29 cellular contexts compared by ENCODE assay signal in the genomic region with DNA sequence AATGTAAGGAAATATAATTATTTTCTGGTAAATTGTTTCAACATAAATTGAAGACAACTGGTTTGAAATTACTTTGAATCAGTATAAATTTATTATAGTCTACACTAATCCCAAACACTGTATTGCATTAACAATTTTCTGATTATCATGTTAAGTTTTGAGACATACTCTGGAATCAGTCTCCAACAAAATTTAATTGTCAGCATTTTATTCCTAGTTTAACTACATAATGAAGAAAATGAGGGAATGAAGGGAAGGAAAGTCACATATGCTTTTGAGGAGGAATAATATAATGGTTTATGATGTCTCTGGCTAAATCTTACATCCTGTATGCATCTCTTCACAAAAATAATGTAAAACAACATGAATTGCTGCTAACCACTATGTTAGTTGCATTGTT. TPM values are rescaled to one million over a fixed set of nuclear protein-coding genes. Genes with fewer than 3 reads are reported as not detected.
DNase-seq lines count a peak whose midpoint lies in the region; ATAC-seq, FAIRE-seq and TF ChIP-seq lines count a peak whose summit lies in the region.
"Had no signal": no experiment of that assay in that cellular context is flagged by ENCODE, and none has a peak within 500 bp of the region (broad histone marks: within the 10 kb centered on the region; RNA-seq: fewer than 3 reads in every experiment).

No MANE protein-coding gene starts in this region.

- H3K79me2 ChIP-seq in HepG2 (ENCODE audit: insufficient read depth, low read length) = no peaks in the 10 kb centered on the region
- no peaks in the 10 kb centered on the region for H3K79me2 ChIP-seq in K562 (ENCODE audit: control insufficient read depth, insufficient read depth, low read length)

- H3K27ac ChIP-seq in HepG2 (ENCODE audit: extremely low read length, insufficient read depth, low read length) (no peak overlapping the region), right lobe of liver (no peak overlapping the region), K562 (ENCODE audit: extremely low read depth, low read depth, low read length) (no peak overlapping the region)
- H3K27ac ChIP-seq: 22Rv1, BLaER1 had no signal

- H3K4me1 ChIP-seq in HepG2 (ENCODE audit: insufficient read depth, low read length) (no peaks in the 10 kb centered on the region), right lobe of liver (peaks cover 0 to 4% (median 0%) of the 10 kb centered on the region in 4 donors), K562 (replicated peaks in 1 of 2; ENCODE audit: control insufficient read depth in 2 of 2, insufficient read depth in 2 of 2, low read length in 2 of 2) (peaks cover 0 to 4% of the 10 kb centered on the region in 2 experiments; a peak in 1 of 5 replicates)
- H3K4me1 ChIP-seq: BE2C, BLaER1 had no signal

- FAIRE-seq in HepG2 (lab: Jason Lieb, UNC) = no peak
- no peak for FAIRE-seq in K562 (lab: Jason Lieb, UNC)
- FAIRE-seq: GM12878, GM12892, GM18507 had no signal

- TF ChIP-seq EP300 in HepG2 (IDR thresholded peaks at IDR 0.05; ENCODE audit: low read depth in 2 of 2, low read length in 2 of 2) (no peak), HepG2 (CRISPR knock-in tag; IDR thresholded peaks at IDR 0.05; ENCODE audit: borderline replicate concordance) (no peak), K562 (IDR thresholded peaks at IDR 0.05; ENCODE audit: low read length) (no peak)

- TF ChIP-seq RAD21 in HepG2 (CRISPR knock-in tag; IDR thresholded peaks at IDR 0.05) = no peak
- no peak for TF ChIP-seq RAD21 in K562 (CRISPR knock-in tag; conservative IDR thresholded peaks at IDR 0.05 in 1 of 2, IDR thresholded peaks at IDR 0.05 in 1 of 2)

- H3K9me1 ChIP-seq in K562 (ENCODE audit: control insufficient read depth, insufficient read depth, low read length) = no peaks in the 10 kb centered on the region

- TF ChIP-seq POLR2A in HepG2 (IDR thresholded peaks at IDR 0.05; ENCODE audit: insufficient read depth in 1 of 2, low read depth in 2 of 2, low read length in 2 of 2) = no peak
- no peak for TF ChIP-seq POLR2A in right lobe of liver (IDR thresholded peaks at IDR 0.05)
- TF ChIP-seq POLR2A in K562 (conservative IDR thresholded peaks at IDR 0.05) = no peak

- ATAC-seq in HepG2 (no peak), right lobe of liver (no peak), K562 (no peak)
- ATAC-seq: GM12878 had no signal

- BruUV-seq in HepG2 (replicated peaks; lab: Mats Ljungman, UMichigan) (no TSS peak), K562 (replicated peaks; lab: Mats Ljungman, UMichigan) (no TSS peak)

- intact Hi-C loops in HepG2 (cut with micrococcal nuclease; ENCODE audit: unreplicated experiment) = no loop called here
- intact Hi-C loops in right lobe of liver (cut with DNase I) = no loop called here
- intact Hi-C loops in K562 (cut with micrococcal nuclease) = no loop called here

- H3K4me2 ChIP-seq in HepG2 (ENCODE audit: low read depth, low read length) = no peak overlapping the region
- H3K4me2 ChIP-seq in K562 (ENCODE audit: insufficient read depth, low read length) = no peak overlapping the region
- H3K4me2 ChIP-seq: BLaER1 had no signal

- no peaks in the 10 kb centered on the region for H3K9me3 ChIP-seq in HepG2 (ENCODE audit: low read length)
- H3K9me3 ChIP-seq in right lobe of liver = no peaks in the 10 kb centered on the region
- H3K9me3 ChIP-seq in K562 (replicated peaks; ENCODE audit: control insufficient read depth, insufficient read depth, low read depth, low read length) = no peaks in the 10 kb centered on the region
- H3K9me3 ChIP-seq: BE2C, BLaER1 had no signal

- TF ChIP-seq CTCF in HepG2 (CRISPR knock-in tag; IDR thresholded peaks at IDR 0.05) (no peak), right lobe of liver (IDR thresholded peaks at IDR 0.05) (no peak), K562 (IDR thresholded peaks at IDR 0.05 in 2 of 3, conservative IDR thresholded peaks at IDR 0.05 in 1 of 3; ENCODE audit: insufficient read depth in 2 of 3, low read depth in 1 of 3, low read length in 3 of 3) (no peak)

- no peak overlapping the region for H3K4me3 ChIP-seq in HepG2 (replicated peaks in 1 of 3; ENCODE audit: insufficient read depth in 1 of 3, low read depth in 2 of 3, low read length in 3 of 3)
- no peak overlapping the region for H3K4me3 ChIP-seq in right lobe of liver
- no peak overlapping the region for H3K4me3 ChIP-seq in K562
- H3K4me3 ChIP-seq: BLaER1, GM12878 had no signal

- H4K20me1 ChIP-seq in HepG2 (ENCODE audit: insufficient read depth, low read length) = no peaks in the 10 kb centered on the region
- H4K20me1 ChIP-seq in K562 (replicated peaks; ENCODE audit: control insufficient read depth, insufficient read depth, low read length) = no peaks in the 10 kb centered on the region
- H4K20me1 ChIP-seq: BLaER1 had no signal

- DNase-seq in HepG2 (ENCODE audit: low spot score) = no peak
- no peak for DNase-seq in right lobe of liver
- DNase-seq in K562 (ENCODE audit: extremely low read depth in 1 of 4, low spot score in 3 of 4) = no peak
- no peak for DNase-seq in NCI-H1694 (lab: John Stamatoyannopoulos, UW)
- DNase-seq: ACHN; BE2C; C1 segment of cervical spinal cord; CD4-positive, alpha-beta memory T cell; CD4-positive, CD25-positive, alpha-beta regulatory T cell; CD8-positive, alpha-beta memory T cell; COR-L47; DMS 273 treated with DMSO at 0.1 percent for 48 hours; DMS153; DMS53; DMS79; DND-41; EL; GDM1 had no signal

- peaks cover 0 to 4% of the 10 kb centered on the region in 2 experiments; a peak in 2 of 5 replicates for H3K27me3 ChIP-seq in HepG2 (ENCODE audit: control insufficient read depth in 1 of 2, insufficient read depth in 2 of 2, low read length in 2 of 2)
- peaks cover 0 to 6% of the 10 kb centered on the region in 2 donors for H3K27me3 ChIP-seq in right lobe of liver
- no peaks in the 10 kb centered on the region for H3K27me3 ChIP-seq in K562 (ENCODE audit: control insufficient read depth in 2 of 2, insufficient read depth in 2 of 2, low read length in 2 of 2)
- H3K27me3 ChIP-seq: BE2C, BLaER1 had no signal

- CTCF ChIA-PET in HepG2 (lab: Yijun Ruan, JAX; ENCODE audit: low intra/inter-chr PET ratio, low total read pairs) (no interaction called here), K562 (lab: Yijun Ruan, JAX; ENCODE audit: low intra/inter-chr PET ratio) (no interaction called here)

- POLR2A ChIA-PET in HepG2 (lab: Yijun Ruan, JAX) (no interaction called here), K562 (lab: Yijun Ruan, JAX) (no interaction called here)

- in situ Hi-C loops in HepG2 (cut with HindIII; ENCODE audit: extremely low pct_ligation_motif_present, low pct_unique_long_range_greater_than_20kb) = no loop called here
- in situ Hi-C loops in K562 (cut with MboI) = no loop called here

- no peaks in the 10 kb centered on the region for H3K36me3 ChIP-seq in HepG2 (replicated peaks in 1 of 2; ENCODE audit: control insufficient read depth in 1 of 2, insufficient read depth in 2 of 2, low read length in 2 of 2)
- no peaks in the 10 kb centered on the region for H3K36me3 ChIP-seq in right lobe of liver
- H3K36me3 ChIP-seq in K562 (ENCODE audit: control insufficient read depth, insufficient read depth, low read length) = no peaks in the 10 kb centered on the region
- H3K36me3 ChIP-seq: BE2C, BLaER1 had no signal

- H3K9ac ChIP-seq in HepG2 (ENCODE audit: insufficient read depth, low read depth, low read length) = no peak overlapping the region
- H3K9ac ChIP-seq in K562 (ENCODE audit: insufficient read depth in 1 of 2, low read depth in 2 of 2, low read length in 2 of 2) = no peak overlapping the region
- H3K9ac ChIP-seq: BLaER1 had no signal

- no peak overlapping the region for H2AFZ ChIP-seq in HepG2 (ENCODE audit: low read length)
- no peak overlapping the region for H2AFZ ChIP-seq in K562 (ENCODE audit: low read depth, low read length)

RNA-seq across cellular contexts. Expression of a gene that starts 14.2 kb away (rescaled TPM):
- not detected in 2 replicates for total RNA-seq in HepG2 (2016; rRNA removed; fragmentation: Illumina TruSeq; extraction: Trizol)
- not detected in 2 replicates for total RNA-seq in HepG2 (2016; cell fraction: cytosol; rRNA removed; fragmentation: Illumina TruSeq; extraction: Trizol; ENCODE audit: low read depth)
- not detected in 2 replicates for total RNA-seq in HepG2 (2016; cell fraction: insoluble cytoplasmic fraction; rRNA removed; fragmentation: Illumina TruSeq; extraction: Trizol)
- not detected in 2 replicates for total RNA-seq in HepG2 (2016; cell fraction: membrane; rRNA removed; fragmentation: Illumina TruSeq; extraction: Trizol)
- total RNA-seq in HepG2 (2016; cell fraction: nucleus; rRNA removed; fragmentation: Illumina TruSeq; extraction: Trizol) = not detected in 2 replicates
- not detected in 2 replicates for polyA plus RNA-seq in HepG2 (2011; rRNA removed)
- not detected in 2 replicates for polyA plus RNA-seq in HepG2 (2011; cell fraction: cytosol; rRNA removed)
- polyA plus RNA-seq in HepG2 (2011; cell fraction: nucleus; rRNA removed) = not detected in 2 replicates
- polyA plus RNA-seq in HepG2 (2012) = not detected in 2 replicates
- not detected in 2 replicates for polyA plus RNA-seq in HepG2 (2016; cell fraction: cytosol; fragmentation: Illumina TruSeq; extraction: Trizol; ENCODE audit: low read depth)
- not detected in 2 replicates for polyA plus RNA-seq in HepG2 (2016; cell fraction: insoluble cytoplasmic fraction; fragmentation: Illumina TruSeq; extraction: Trizol; ENCODE audit: low read depth)
- polyA plus RNA-seq in HepG2 (2016; cell fraction: membrane; fragmentation: Illumina TruSeq; extraction: Trizol; ENCODE audit: low read depth) = not detected in 2 replicates
- polyA plus RNA-seq in HepG2 (2016; cell fraction: nucleus; fragmentation: Illumina TruSeq; extraction: Trizol; ENCODE audit: insufficient read depth, low read depth) = not detected in 2 replicates
- polyA minus RNA-seq in HepG2 (2011; rRNA and poly(A)+ RNA removed; ENCODE audit: low replicate concordance) = not detected in 2 replicates
- not detected in 2 replicates for polyA minus RNA-seq in HepG2 (2011; cell fraction: cytosol; rRNA and poly(A)+ RNA removed)
- not detected in 2 replicates for polyA minus RNA-seq in HepG2 (2011; cell fraction: nucleus; rRNA and poly(A)+ RNA removed)
- total RNA-seq in right lobe of liver = not detected
- not detected in 2 replicates for total RNA-seq in K562 (2011; cell fraction: chromatin; rRNA removed; ENCODE audit: low replicate concordance)
- total RNA-seq in K562 (2011; cell fraction: nucleolus; rRNA removed) = not detected in 2 replicates
- not detected in 2 replicates for total RNA-seq in K562 (2011; cell fraction: nucleoplasm; rRNA removed)
- total RNA-seq in K562 (2014; rRNA removed) = not detected in 2 replicates
- total RNA-seq in K562 (2014; rRNA removed; fragmentation: Illumina TruSeq; extraction: Trizol) = not detected in 2 replicates
- not detected in 2 replicates for total RNA-seq in K562 (2015; rRNA removed; fragmentation: Illumina TruSeq; extraction: Trizol)
- not detected in 2 replicates for total RNA-seq in K562 (2021)
- polyA plus RNA-seq in K562 (2011; rRNA removed) = not detected in 2 replicates
- polyA plus RNA-seq in K562 (2011; cell fraction: cytosol; rRNA removed) = not detected in 2 replicates
- polyA plus RNA-seq in K562 (2011; cell fraction: nucleus; rRNA removed) = not detected in 2 replicates
- not detected in 2 replicates for polyA plus RNA-seq in K562 (2012)
- not detected in 2 replicates for polyA plus RNA-seq in K562 (2014; fragmentation: Illumina TruSeq; extraction: Trizol)
- not detected for polyA plus RNA-seq in K562 (2014; fragmentation: Nextera tagmentation; extraction: Ambion mirVana)
- polyA plus RNA-seq in K562 (2014; rRNA removed) = not detected in 2 replicates
- polyA minus RNA-seq in K562 (2011; rRNA and poly(A)+ RNA removed) = not detected in 2 replicates
- not detected in 2 replicates for polyA minus RNA-seq in K562 (2011; cell fraction: cytosol; rRNA and poly(A)+ RNA removed)
- polyA minus RNA-seq in K562 (2011; cell fraction: nucleus; rRNA and poly(A)+ RNA removed) = not detected in 2 replicates
- total RNA-seq: A172; A673; CD4-positive, alpha-beta memory T cell; CD4-positive, CD25-positive, alpha-beta regulatory T cell; CD8-positive, alpha-beta memory T cell; Daoy; G401; GM12878 had no signal
- polyA plus RNA-seq: AG04450; CD14-positive monocyte; CD4-positive, alpha-beta memory T cell; CD4-positive, CD25-positive, alpha-beta regulatory T cell; CD8-positive, alpha-beta memory T cell; GM12878 had no signal

RNA-seq across cellular contexts. Expression of a gene that starts 24.2 kb away (rescaled TPM):
- total RNA-seq in HepG2 (2016; rRNA removed; fragmentation: Illumina TruSeq; extraction: Trizol) (not detected in 2 replicates), right lobe of liver (not detected), K562 (2014; rRNA removed) (not detected in 2 replicates), K562 (2014; rRNA removed; fragmentation: Illumina TruSeq; extraction: Trizol) (not detected in 2 replicates), K562 (2015; rRNA removed; fragmentation: Illumina TruSeq; extraction: Trizol) (not detected in 2 replicates), K562 (2021) (not detected in 2 replicates)
- not detected in 2 replicates for total RNA-seq in HepG2 (2016; cell fraction: cytosol; rRNA removed; fragmentation: Illumina TruSeq; extraction: Trizol; ENCODE audit: low read depth)
- total RNA-seq in HepG2 (2016; cell fraction: insoluble cytoplasmic fraction; rRNA removed; fragmentation: Illumina TruSeq; extraction: Trizol) = not detected in 2 replicates
- not detected in 2 replicates for total RNA-seq in HepG2 (2016; cell fraction: membrane; rRNA removed; fragmentation: Illumina TruSeq; extraction: Trizol)
- total RNA-seq in HepG2 (2016; cell fraction: nucleus; rRNA removed; fragmentation: Illumina TruSeq; extraction: Trizol) = not detected in 2 replicates
- polyA plus RNA-seq in HepG2 (2011; rRNA removed) (not detected in 2 replicates), K562 (2011; rRNA removed) (not detected in 2 replicates), K562 (2014; fragmentation: Illumina TruSeq; extraction: Trizol) (not detected in 2 replicates), K562 (2014; fragmentation: Nextera tagmentation; extraction: Ambion mirVana) (not detected), K562 (2014; rRNA removed) (not detected in 2 replicates)
- not detected in 2 replicates for polyA plus RNA-seq in HepG2 (2011; cell fraction: cytosol; rRNA removed)
- not detected in 2 replicates for polyA plus RNA-seq in HepG2 (2011; cell fraction: nucleus; rRNA removed)
- not detected in 2 replicates for polyA plus RNA-seq in HepG2 (2012)
- polyA plus RNA-seq in HepG2 (2016; cell fraction: cytosol; fragmentation: Illumina TruSeq; extraction: Trizol; ENCODE audit: low read depth) = not detected in 2 replicates
- polyA plus RNA-seq in HepG2 (2016; cell fraction: insoluble cytoplasmic fraction; fragmentation: Illumina TruSeq; extraction: Trizol; ENCODE audit: low read depth) = not detected in 2 replicates
- polyA plus RNA-seq in HepG2 (2016; cell fraction: membrane; fragmentation: Illumina TruSeq; extraction: Trizol; ENCODE audit: low read depth) = not detected in 2 replicates
- polyA plus RNA-seq in HepG2 (2016; cell fraction: nucleus; fragmentation: Illumina TruSeq; extraction: Trizol; ENCODE audit: insufficient read depth, low read depth) = not detected in 2 replicates
- not detected in 2 replicates for polyA minus RNA-seq in HepG2 (2011; rRNA and poly(A)+ RNA removed; ENCODE audit: low replicate concordance)
- not detected in 2 replicates for polyA minus RNA-seq in HepG2 (2011; cell fraction: cytosol; rRNA and poly(A)+ RNA removed)
- not detected in 2 replicates for polyA minus RNA-seq in HepG2 (2011; cell fraction: nucleus; rRNA and poly(A)+ RNA removed)
- not detected in 2 replicates for total RNA-seq in K562 (2011; cell fraction: chromatin; rRNA removed; ENCODE audit: low replicate concordance)
- total RNA-seq in K562 (2011; cell fraction: nucleolus; rRNA removed) = not detected in 2 replicates
- total RNA-seq in K562 (2011; cell fraction: nucleoplasm; rRNA removed) = not detected in 2 replicates
- not detected in 2 replicates for polyA plus RNA-seq in K562 (2011; cell fraction: cytosol; rRNA removed)
- not detected in 2 replicates for polyA plus RNA-seq in K562 (2011; cell fraction: nucleus; rRNA removed)
- polyA plus RNA-seq in K562 (2012) = not detected in 2 replicates
- polyA minus RNA-seq in K562 (2011; rRNA and poly(A)+ RNA removed) = not detected in 2 replicates
- not detected in 2 replicates for polyA minus RNA-seq in K562 (2011; cell fraction: cytosol; rRNA and poly(A)+ RNA removed)
- not detected in 2 replicates for polyA minus RNA-seq in K562 (2011; cell fraction: nucleus; rRNA and poly(A)+ RNA removed)
- total RNA-seq: A172; A673; CD4-positive, alpha-beta memory T cell; CD4-positive, CD25-positive, alpha-beta regulatory T cell; CD8-positive, alpha-beta memory T cell; Daoy; G401; GM12878 had no signal
- polyA plus RNA-seq: AG04450; CD14-positive monocyte; CD4-positive, alpha-beta memory T cell; CD4-positive, CD25-positive, alpha-beta regulatory T cell; CD8-positive, alpha-beta memory T cell; GM12878 had no signal

RNA-seq across cellular contexts. Expression of a gene that starts 37.3 kb away (rescaled TPM):
- total RNA-seq in HepG2 (2016; rRNA removed; fragmentation: Illumina TruSeq; extraction: Trizol) (not detected in 2 replicates), right lobe of liver (not detected), K562 (2014; rRNA removed) (not detected in 2 replicates), K562 (2014; rRNA removed; fragmentation: Illumina TruSeq; extraction: Trizol) (not detected in 2 replicates), K562 (2015; rRNA removed; fragmentation: Illumina TruSeq; extraction: Trizol) (not detected in 2 replicates), K562 (2021) (not detected in 2 replicates)
- total RNA-seq in HepG2 (2016; cell fraction: cytosol; rRNA removed; fragmentation: Illumina TruSeq; extraction: Trizol; ENCODE audit: low read depth) = not detected in 2 replicates
- total RNA-seq in HepG2 (2016; cell fraction: insoluble cytoplasmic fraction; rRNA removed; fragmentation: Illumina TruSeq; extraction: Trizol) = not detected in 2 replicates
- not detected in 2 replicates for total RNA-seq in HepG2 (2016; cell fraction: membrane; rRNA removed; fragmentation: Illumina TruSeq; extraction: Trizol)
- total RNA-seq in HepG2 (2016; cell fraction: nucleus; rRNA removed; fragmentation: Illumina TruSeq; extraction: Trizol) = not detected in 2 replicates
- polyA plus RNA-seq in HepG2 (2011; rRNA removed) (not detected in 2 replicates), K562 (2011; rRNA removed) (not detected in 2 replicates), K562 (2014; fragmentation: Illumina TruSeq; extraction: Trizol) (not detected in 2 replicates), K562 (2014; fragmentation: Nextera tagmentation; extraction: Ambion mirVana) (not detected), K562 (2014; rRNA removed) (not detected in 2 replicates)
- not detected in 2 replicates for polyA plus RNA-seq in HepG2 (2011; cell fraction: cytosol; rRNA removed)
- not detected in 2 replicates for polyA plus RNA-seq in HepG2 (2011; cell fraction: nucleus; rRNA removed)
- polyA plus RNA-seq in HepG2 (2012) = not detected in 2 replicates
- not detected in 2 replicates for polyA plus RNA-seq in HepG2 (2016; cell fraction: cytosol; fragmentation: Illumina TruSeq; extraction: Trizol; ENCODE audit: low read depth)
- polyA plus RNA-seq in HepG2 (2016; cell fraction: insoluble cytoplasmic fraction; fragmentation: Illumina TruSeq; extraction: Trizol; ENCODE audit: low read depth) = not detected in 2 replicates
- polyA plus RNA-seq in HepG2 (2016; cell fraction: membrane; fragmentation: Illumina TruSeq; extraction: Trizol; ENCODE audit: low read depth) = not detected in 2 replicates
- not detected in 2 replicates for polyA plus RNA-seq in HepG2 (2016; cell fraction: nucleus; fragmentation: Illumina TruSeq; extraction: Trizol; ENCODE audit: insufficient read depth, low read depth)
- polyA minus RNA-seq in HepG2 (2011; rRNA and poly(A)+ RNA removed; ENCODE audit: low replicate concordance) = not detected in 2 replicates
- not detected in 2 replicates for polyA minus RNA-seq in HepG2 (2011; cell fraction: cytosol; rRNA and poly(A)+ RNA removed)
- not detected in 2 replicates for polyA minus RNA-seq in HepG2 (2011; cell fraction: nucleus; rRNA and poly(A)+ RNA removed)
- not detected in 2 replicates for total RNA-seq in K562 (2011; cell fraction: chromatin; rRNA removed; ENCODE audit: low replicate concordance)
- total RNA-seq in K562 (2011; cell fraction: nucleolus; rRNA removed) = not detected in 2 replicates
- total RNA-seq in K562 (2011; cell fraction: nucleoplasm; rRNA removed) = not detected in 2 replicates
- not detected in 2 replicates for polyA plus RNA-seq in K562 (2011; cell fraction: cytosol; rRNA removed)
- polyA plus RNA-seq in K562 (2011; cell fraction: nucleus; rRNA removed) = not detected in 2 replicates
- not detected in 2 replicates for polyA plus RNA-seq in K562 (2012)
- polyA minus RNA-seq in K562 (2011; rRNA and poly(A)+ RNA removed) = not detected in 2 replicates
- not detected in 2 replicates for polyA minus RNA-seq in K562 (2011; cell fraction: cytosol; rRNA and poly(A)+ RNA removed)
- polyA minus RNA-seq in K562 (2011; cell fraction: nucleus; rRNA and poly(A)+ RNA removed) = not detected in 2 replicates
- total RNA-seq: A172; A673; CD4-positive, alpha-beta memory T cell; CD4-positive, CD25-positive, alpha-beta regulatory T cell; CD8-positive, alpha-beta memory T cell; Daoy; G401; GM12878 had no signal
- polyA plus RNA-seq: AG04450; CD14-positive monocyte; CD4-positive, alpha-beta memory T cell; CD4-positive, CD25-positive, alpha-beta regulatory T cell; CD8-positive, alpha-beta memory T cell; GM12878 had no signal

RNA-seq across cellular contexts. Expression of a gene that starts 54.6 kb away (rescaled TPM):
- total RNA-seq in HepG2 (2016; rRNA removed; fragmentation: Illumina TruSeq; extraction: Trizol) (not detected in 2 replicates), right lobe of liver (not detected), K562 (2014; rRNA removed) (0.04 TPM in 1 of 2 replicates, not detected in the other), K562 (2014; rRNA removed; fragmentation: Illumina TruSeq; extraction: Trizol) (0.04 TPM in 1 of 2 replicates, not detected in the other), K562 (2015; rRNA removed; fragmentation: Illumina TruSeq; extraction: Trizol) (not detected in 2 replicates), K562 (2021) (not detected in 2 replicates)
- total RNA-seq in HepG2 (2016; cell fraction: cytosol; rRNA removed; fragmentation: Illumina TruSeq; extraction: Trizol; ENCODE audit: low read depth) = not detected in 2 replicates
- total RNA-seq in HepG2 (2016; cell fraction: insoluble cytoplasmic fraction; rRNA removed; fragmentation: Illumina TruSeq; extraction: Trizol) = not detected in 2 replicates
- total RNA-seq in HepG2 (2016; cell fraction: membrane; rRNA removed; fragmentation: Illumina TruSeq; extraction: Trizol) = not detected in 2 replicates
- not detected in 2 replicates for total RNA-seq in HepG2 (2016; cell fraction: nucleus; rRNA removed; fragmentation: Illumina TruSeq; extraction: Trizol)
- polyA plus RNA-seq in HepG2 (2011; rRNA removed) (not detected in 2 replicates), K562 (2011; rRNA removed) (not detected in 2 replicates), K562 (2014; fragmentation: Illumina TruSeq; extraction: Trizol) (not detected in 2 replicates), K562 (2014; fragmentation: Nextera tagmentation; extraction: Ambion mirVana) (1 to 10 TPM in 1 of 2 experiments, under 1 TPM in 1; 0.94 to 1.1 TPM), K562 (2014; rRNA removed) (not detected in 2 replicates)
- polyA plus RNA-seq in HepG2 (2011; cell fraction: cytosol; rRNA removed) = not detected in 2 replicates
- not detected in 2 replicates for polyA plus RNA-seq in HepG2 (2011; cell fraction: nucleus; rRNA removed)
- polyA plus RNA-seq in HepG2 (2012) = not detected in 2 replicates
- not detected in 2 replicates for polyA plus RNA-seq in HepG2 (2016; cell fraction: cytosol; fragmentation: Illumina TruSeq; extraction: Trizol; ENCODE audit: low read depth)
- not detected in 2 replicates for polyA plus RNA-seq in HepG2 (2016; cell fraction: insoluble cytoplasmic fraction; fragmentation: Illumina TruSeq; extraction: Trizol; ENCODE audit: low read depth)
- polyA plus RNA-seq in HepG2 (2016; cell fraction: membrane; fragmentation: Illumina TruSeq; extraction: Trizol; ENCODE audit: low read depth) = not detected in 2 replicates
- not detected in 2 replicates for polyA plus RNA-seq in HepG2 (2016; cell fraction: nucleus; fragmentation: Illumina TruSeq; extraction: Trizol; ENCODE audit: insufficient read depth, low read depth)
- not detected in 2 replicates for polyA minus RNA-seq in HepG2 (2011; rRNA and poly(A)+ RNA removed; ENCODE audit: low replicate concordance)
- polyA minus RNA-seq in HepG2 (2011; cell fraction: cytosol; rRNA and poly(A)+ RNA removed) = not detected in 2 replicates
- polyA minus RNA-seq in HepG2 (2011; cell fraction: nucleus; rRNA and poly(A)+ RNA removed) = not detected in 2 replicates
- 0.07 and 0.12 TPM in 2 replicates for total RNA-seq in K562 (2011; cell fraction: chromatin; rRNA removed; ENCODE audit: low replicate concordance)
- total RNA-seq in K562 (2011; cell fraction: nucleolus; rRNA removed) = 0.13 TPM in 1 of 2 replicates, not detected in the other
- total RNA-seq in K562 (2011; cell fraction: nucleoplasm; rRNA removed) = 0.88 and 1.8 TPM in 2 replicates
- polyA plus RNA-seq in K562 (2011; cell fraction: cytosol; rRNA removed) = not detected in 2 replicates
- not detected in 2 replicates for polyA plus RNA-seq in K562 (2011; cell fraction: nucleus; rRNA removed)
- polyA plus RNA-seq in K562 (2012) = 0.08 and 0.73 TPM in 2 replicates
- polyA minus RNA-seq in K562 (2011; rRNA and poly(A)+ RNA removed) = 0.03 and 0.07 TPM in 2 replicates
- polyA minus RNA-seq in K562 (2011; cell fraction: cytosol; rRNA and poly(A)+ RNA removed) = not detected in 2 replicates
- polyA minus RNA-seq in K562 (2011; cell fraction: nucleus; rRNA and poly(A)+ RNA removed) = 0.11 and 0.13 TPM in 2 replicates
- total RNA-seq: A172; A673; CD4-positive, alpha-beta memory T cell; CD4-positive, CD25-positive, alpha-beta regulatory T cell; CD8-positive, alpha-beta memory T cell; Daoy; G401; GM12878 had no signal
- polyA plus RNA-seq: AG04450; CD14-positive monocyte; CD4-positive, alpha-beta memory T cell; CD4-positive, CD25-positive, alpha-beta regulatory T cell; CD8-positive, alpha-beta memory T cell; GM12878 had no signal
